Comparison of ENCODE assay signal across 10 cellular contexts in the genomic region with DNA sequence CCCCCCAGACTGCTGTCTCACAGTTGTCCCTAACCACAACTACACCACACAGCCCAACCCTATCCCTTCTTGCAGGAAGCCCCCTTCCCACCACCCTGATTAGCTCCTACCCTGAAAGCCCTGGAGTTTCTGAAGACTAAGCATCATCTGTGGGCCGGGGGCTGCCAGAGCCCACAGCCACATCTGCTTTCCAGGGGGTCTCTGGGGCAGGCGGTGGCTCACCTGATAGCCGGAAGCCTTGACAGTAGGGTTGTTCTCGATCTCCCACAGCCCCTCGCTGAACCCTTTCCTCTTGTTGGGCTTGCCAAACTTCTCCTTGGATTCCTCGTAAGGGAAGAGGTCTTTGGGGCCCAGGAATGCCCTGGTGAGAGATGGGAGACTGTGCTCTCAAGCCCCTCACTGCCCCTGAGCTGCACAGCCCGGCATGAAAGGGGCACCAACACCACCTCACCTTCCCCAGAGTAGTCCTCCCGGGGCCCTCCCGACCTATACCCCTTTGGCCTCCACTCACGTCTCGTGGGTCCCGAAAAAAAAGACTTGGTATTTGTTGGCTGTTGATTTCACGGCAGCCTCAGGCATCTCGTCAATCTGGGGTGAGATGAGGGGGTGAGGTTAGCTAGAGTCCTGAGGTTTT. TPM values are rescaled to one million over a fixed set of nuclear protein-coding genes. Genes with fewer than 3 reads are reported as not detected.
DNase-seq lines count a peak whose midpoint lies in the region; ATAC-seq, FAIRE-seq and TF ChIP-seq lines count a peak whose summit lies in the region.
"Had no signal": no experiment of that assay in that cellular context is flagged by ENCODE, and none has a peak within 500 bp of the region (broad histone marks: within the 10 kb centered on the region; RNA-seq: fewer than 3 reads in every experiment).

No MANE protein-coding gene starts in this region.

- no peak overlapping the region for H3K14ac ChIP-seq in neuronal stem cell (ENCODE audit: low read length)

- no peak overlapping the region for H4K91ac ChIP-seq in neuronal stem cell (ENCODE audit: low read depth, low read length, poor library complexity)

- peaks cover 63% of the 10 kb centered on the region for H4K20me1 ChIP-seq in BLaER1

- H3K9me3 ChIP-seq in BLaER1: no peaks in the 10 kb centered on the region
- no peaks in the 10 kb centered on the region for H3K9me3 ChIP-seq in HUES64 (ENCODE audit: insufficient read depth, low read depth, low read length)
- H3K9me3 ChIP-seq in colonic mucosa: no peaks in the 10 kb centered on the region
- no peaks in the 10 kb centered on the region for H3K9me3 ChIP-seq in neuronal stem cell (replicated peaks in 1 of 2; ENCODE audit: control insufficient read depth in 2 of 2, insufficient read depth in 1 of 2, low read depth in 1 of 2, low read length in 2 of 2)
- H3K9me3 ChIP-seq in small intestine (ENCODE audit: control insufficient read depth, low read depth): no peaks in the 10 kb centered on the region

- H2BK120ac ChIP-seq in neuronal stem cell (ENCODE audit: low read depth, low read length): no peak overlapping the region

- no peak for TF ChIP-seq CTCF in colonic mucosa (IDR thresholded peaks at IDR 0.05)

- H2AK5ac ChIP-seq in neuronal stem cell (ENCODE audit: low read depth, low read length): peak overlapping the region; percentile 0

- H3K4me3 ChIP-seq in BLaER1 (no peak overlapping the region), HUES64 (ENCODE audit: low read length) (no peak overlapping the region), colonic mucosa (no peak overlapping the region), neuronal stem cell (ENCODE audit: low read length in 2 of 2) (no peak overlapping the region), small intestine (ENCODE audit: low read depth in 1 of 2, low read length in 2 of 2) (no peak overlapping the region)

- WGBS in HUES64: 92% methylated on average over 14 of the region's 14 CpGs
- WGBS in neuronal stem cell (ENCODE audit: extremely low coverage in 2 of 2, insufficient read length in 2 of 2, insufficient replicate concordance in 1 of 2), 2 donors: no CpG with 5 or more reads among the region's 14 CpGs
- WGBS in small intestine, 3 donors: 73 to 81% (median 76%) methylated on average over 14 of the region's 14 CpGs

- no peaks in the 10 kb centered on the region for H3K27me3 ChIP-seq in BLaER1
- no peaks in the 10 kb centered on the region for H3K27me3 ChIP-seq in HUES64 (ENCODE audit: insufficient read depth, low read length)
- no peaks in the 10 kb centered on the region for H3K27me3 ChIP-seq in colonic mucosa
- H3K27me3 ChIP-seq in neuronal stem cell (ENCODE audit: control insufficient read depth in 3 of 3, insufficient read depth in 3 of 3, low read depth in 1 of 3, low read length in 3 of 3): no peaks in the 10 kb centered on the region
- no peaks in the 10 kb centered on the region for H3K27me3 ChIP-seq in small intestine (ENCODE audit: control insufficient read depth in 2 of 2, insufficient read depth in 2 of 2, low read length in 2 of 2)

- no peak overlapping the region for H2BK15ac ChIP-seq in neuronal stem cell (ENCODE audit: low read length)

- H3K9ac ChIP-seq in BLaER1 (peak overlapping the region; percentile 6; the same call in 1 of the 2 replicates), HUES64 (ENCODE audit: low read depth, low read length) (no peak overlapping the region), colonic mucosa (ENCODE audit: low read depth in 2 of 2, low read length in 2 of 2) (no peak overlapping the region), neuronal stem cell (ENCODE audit: low read depth, low read length, poor library complexity) (peak overlapping the region; percentile 52)

- intact Hi-C loops in colonic mucosa (cut with DNase I): no loop called here

- no peak overlapping the region for H2AFZ ChIP-seq in neuronal stem cell (ENCODE audit: low read length)

- H3K4me2 ChIP-seq in BLaER1: peak overlapping the region; percentile 96
- H3K4me2 ChIP-seq in neuronal stem cell (ENCODE audit: insufficient read depth, low read length, poor library complexity, severe bottlenecking): no peak overlapping the region

- DNase-seq in colonic mucosa (no peak), neuronal stem cell (ENCODE audit: low spot score) (no peak), NCI-H446 (lab: John Stamatoyannopoulos, UW) (no peak), small intestine (no peak), 8988T (no peak)
- DNase-seq: cortex of kidney, NCI-H2107 had no signal

- H3K18ac ChIP-seq in neuronal stem cell (ENCODE audit: low read length): no peak overlapping the region

- H3K36me3 ChIP-seq in BLaER1 (peaks cover 66% of the 10 kb centered on the region), HUES64 (ENCODE audit: insufficient read depth, low read length) (peaks cover 40% of the 10 kb centered on the region), colonic mucosa (no peaks in the 10 kb centered on the region), neuronal stem cell (replicated peaks in 1 of 2; ENCODE audit: control insufficient read depth in 2 of 2, insufficient read depth in 2 of 2, low read length in 2 of 2) (peaks cover 24 to 57% of the 10 kb centered on the region in 2 donors), small intestine (ENCODE audit: control insufficient read depth in 2 of 2, insufficient read depth in 2 of 2, low read length in 2 of 2) (peaks cover 10 to 21% of the 10 kb centered on the region in 2 donors)

- H3K79me1 ChIP-seq in neuronal stem cell (ENCODE audit: low read depth, low read length): peaks cover 7% of the 10 kb centered on the region

- H2BK5ac ChIP-seq in neuronal stem cell (ENCODE audit: low read length): no peak overlapping the region

- H3K23ac ChIP-seq in neuronal stem cell (ENCODE audit: low read depth, low read length, poor library complexity): no peak overlapping the region

- ATAC-seq in GM18519 (IDR thresholded peaks at IDR 0.05; ENCODE audit: low FRiP score, unreplicated experiment): no peak

- H2BK12ac ChIP-seq in neuronal stem cell (ENCODE audit: low read length): no peak overlapping the region

- no peak for FAIRE-seq in small intestine (lab: Jason Lieb, UNC)

- peaks cover 68% of the 10 kb centered on the region for H3K4me1 ChIP-seq in BLaER1
- H3K4me1 ChIP-seq in HUES64 (ENCODE audit: insufficient read depth, low read length): peaks cover 55% of the 10 kb centered on the region
- peaks cover 22% of the 10 kb centered on the region for H3K4me1 ChIP-seq in colonic mucosa
- H3K4me1 ChIP-seq in neuronal stem cell (ENCODE audit: control insufficient read depth in 2 of 2, insufficient read depth in 1 of 2, low read depth in 1 of 2, low read length in 2 of 2): peaks cover 38 to 52% of the 10 kb centered on the region in 2 donors
- peaks cover 15% of the 10 kb centered on the region in 2 donors for H3K4me1 ChIP-seq in small intestine (ENCODE audit: control insufficient read depth in 2 of 2, insufficient read depth in 1 of 2, low read depth in 1 of 2, low read length in 1 of 2)

- no peak overlapping the region for H3K4ac ChIP-seq in neuronal stem cell (ENCODE audit: low read length)

- peak overlapping the region; percentile 70 for H3K27ac ChIP-seq in BLaER1
- peak overlapping the region; percentile 46; the same call in 1 of the 2 replicates for H3K27ac ChIP-seq in HUES64 (ENCODE audit: low read depth, low read length)
- peak overlapping the region; percentile 94 for H3K27ac ChIP-seq in colonic mucosa
- H3K27ac ChIP-seq in neuronal stem cell (replicated peaks; ENCODE audit: low read length): peak overlapping the region; percentile 18
- peak overlapping the region in 1 of 2 donors; percentile 28 for H3K27ac ChIP-seq in small intestine (ENCODE audit: low read depth in 1 of 2, low read length in 1 of 2)

- no peak overlapping the region for H4K8ac ChIP-seq in neuronal stem cell (ENCODE audit: low read depth, low read length)

RNA-seq across cellular contexts. Expression of gene MRPL24, which starts 4.0 kb away (rescaled TPM):
- 28.7 TPM for polyA plus RNA-seq in HUES64 (2013, experiment 1 of 2)
- 31.2 TPM for polyA plus RNA-seq in HUES64 (2013, experiment 2 of 2)
- total RNA-seq in colonic mucosa: 10 to 100 TPM; 39.1 to 86.7 TPM
- polyA plus RNA-seq in neuronal stem cell (2013, experiment 1 of 2): 31.9 TPM
- polyA plus RNA-seq in neuronal stem cell (2013, experiment 2 of 2): 30.3 TPM
- polyA plus RNA-seq in small intestine: 100 to 1,000 TPM in 1 of 3 donors, 10 to 100 TPM in 2; 57.7 to 102 (median 59.2) TPM

RNA-seq across cellular contexts. Expression of gene HDGF, which starts 6.6 kb away (rescaled TPM):
- polyA plus RNA-seq in HUES64 (2013, experiment 1 of 2): 256 TPM
- 262 TPM for polyA plus RNA-seq in HUES64 (2013, experiment 2 of 2)
- 100 to 1,000 TPM; 215 to 438 TPM for total RNA-seq in colonic mucosa
- 450 TPM for polyA plus RNA-seq in neuronal stem cell (2013, experiment 1 of 2)
- polyA plus RNA-seq in neuronal stem cell (2013, experiment 2 of 2): 442 TPM
- polyA plus RNA-seq in small intestine: 100 to 1,000 TPM; 273 to 308 (median 280) TPM

RNA-seq across cellular contexts. Expression of gene ISG20L2, which starts 16.3 kb away (rescaled TPM):
- polyA plus RNA-seq in HUES64 (2013, experiment 1 of 2): 44.6 TPM
- 37.2 TPM for polyA plus RNA-seq in HUES64 (2013, experiment 2 of 2)
- total RNA-seq in colonic mucosa: 10 to 100 TPM; 23.4 to 30.0 TPM
- 32.9 TPM for polyA plus RNA-seq in neuronal stem cell (2013, experiment 1 of 2)
- polyA plus RNA-seq in neuronal stem cell (2013, experiment 2 of 2): 33.3 TPM
- polyA plus RNA-seq in small intestine: 10 to 100 TPM; 12.5 to 16.6 (median 13.2) TPM

RNA-seq across cellular contexts. Expression of gene METTL25B, which starts 16.6 kb away (rescaled TPM):
- 15.7 TPM for polyA plus RNA-seq in HUES64 (2013, experiment 1 of 2)
- polyA plus RNA-seq in HUES64 (2013, experiment 2 of 2): 22.1 TPM
- total RNA-seq in colonic mucosa: 10 to 100 TPM; 31.3 to 51.9 TPM
- polyA plus RNA-seq in neuronal stem cell (2013, experiment 1 of 2): 48.9 TPM
- 45.3 TPM for polyA plus RNA-seq in neuronal stem cell (2013, experiment 2 of 2)
- polyA plus RNA-seq in small intestine: 10 to 100 TPM; 27.8 to 79.8 (median 41.1) TPM

RNA-seq across cellular contexts. Expression of gene PRCC, which starts 22.4 kb away (rescaled TPM):
- polyA plus RNA-seq in HUES64 (2013, experiment 1 of 2): 84.7 TPM
- polyA plus RNA-seq in HUES64 (2013, experiment 2 of 2): 76.6 TPM
- total RNA-seq in colonic mucosa: 10 to 100 TPM; 57.1 to 58.7 TPM
- polyA plus RNA-seq in neuronal stem cell (2013, experiment 1 of 2): 136 TPM
- 127 TPM for polyA plus RNA-seq in neuronal stem cell (2013, experiment 2 of 2)
- 10 to 100 TPM; 45.2 to 55.0 (median 50.5) TPM for polyA plus RNA-seq in small intestine

Comparison
In these comparisons a context has a peak if more than half of its experiments do, and no peak if none do; other contexts are left out.
1. H3K9ac ChIP-seq: peak in BLaER1 (single experiment) and neuronal stem cell (single experiment); none in HUES64 (single experiment) and colonic mucosa (0 of 2).